In the genomic region with DNA sequence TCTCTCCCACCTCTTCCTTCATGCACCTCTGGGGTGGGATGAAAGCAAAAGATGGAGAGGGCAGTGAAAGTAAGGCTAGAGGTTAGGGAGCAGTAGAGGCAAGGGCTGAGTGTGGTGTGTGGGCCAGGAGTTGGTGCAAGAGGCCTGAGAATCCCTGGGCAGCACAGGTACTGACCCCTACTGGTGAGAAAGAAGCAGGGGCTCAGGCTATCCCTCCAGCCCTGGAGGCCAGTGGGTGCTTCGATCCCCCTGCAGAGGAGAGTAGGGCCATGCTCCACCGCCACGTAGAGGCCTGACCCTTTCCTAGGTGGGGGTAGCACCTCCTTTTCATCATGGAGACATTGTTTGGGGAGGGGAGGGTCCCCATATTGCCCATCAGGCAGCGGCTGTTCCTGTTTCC, we compare ENCODE assay signal across 8 cellular contexts. TPM values are rescaled to one million over a fixed set of nuclear protein-coding genes. Genes with fewer than 3 reads are reported as not detected.
A peak's percentile ranks its signal among the peaks of the same experiment; 100 is the strongest.
DNase-seq lines count a peak whose midpoint lies in the region; ATAC-seq and TF ChIP-seq lines count a peak whose summit lies in the region.

No MANE protein-coding gene starts in this region.

- H3K27me3 ChIP-seq in Karpas-422 (ENCODE audit: low read length) (no peaks in the 10 kb centered on the region), thyroid gland (no peaks in the 10 kb centered on the region)

- H3K4me2 ChIP-seq in Karpas-422 (ENCODE audit: low read depth, low read length, poor library complexity, severe bottlenecking): no peak overlapping the region

- intact Hi-C loops in thyroid gland (cut with DNase I): no loop called here

- no peak for TF ChIP-seq POLR2A in thyroid gland (IDR thresholded peaks at IDR 0.05)

- H3K79me2 ChIP-seq in Karpas-422 (ENCODE audit: low read length): no peaks in the 10 kb centered on the region

- peak; percentile 49 for ATAC-seq in GM19463 (IDR thresholded peaks at IDR 0.05; ENCODE audit: unreplicated experiment)
- peak; percentile 33 for ATAC-seq in esophagus mucosa
- ATAC-seq in GM18520 (IDR thresholded peaks at IDR 0.05; ENCODE audit: unreplicated experiment): no peak
- ATAC-seq in GM21825 (IDR thresholded peaks at IDR 0.05; ENCODE audit: unreplicated experiment): no peak

- H3K4me3 ChIP-seq in Karpas-422 (ENCODE audit: low read length) (no peak overlapping the region), thyroid gland (replicated peaks in 1 of 3) (no peak overlapping the region)

- no peaks in the 10 kb centered on the region for H3K9me2 ChIP-seq in Karpas-422 (replicated peaks; ENCODE audit: insufficient read depth, low read length)

- no peak overlapping the region for H3K9ac ChIP-seq in Karpas-422 (ENCODE audit: low read length)

- DNase-seq in Karpas-422 (peak; percentile 48), NCI-H510A (lab: John Stamatoyannopoulos, UW) (no peak), thyroid gland (no peak)

- no peak overlapping the region for H2AFZ ChIP-seq in Karpas-422 (ENCODE audit: low read length)

- TF ChIP-seq CTCF in C4-2B (conservative IDR thresholded peaks at IDR 0.05) (peak; percentile 68), thyroid gland (IDR thresholded peaks at IDR 0.05) (peak in 1 of 6 experiments; percentile 15)

- no peaks in the 10 kb centered on the region for H3K9me3 ChIP-seq in Karpas-422 (ENCODE audit: low read length)
- H3K9me3 ChIP-seq in thyroid gland: no peaks in the 10 kb centered on the region

- H3K4me1 ChIP-seq in Karpas-422 (ENCODE audit: low read length): no peaks in the 10 kb centered on the region
- no peaks in the 10 kb centered on the region for H3K4me1 ChIP-seq in thyroid gland

- H3K27ac ChIP-seq in C4-2B (no peak overlapping the region), Karpas-422 (ENCODE audit: low read length) (no peak overlapping the region), thyroid gland (no peak overlapping the region)

- 81 to 84% methylated on average over 4 of the region's 4 CpGs for WGBS in thyroid gland, 2 donors

- H3K36me3 ChIP-seq in Karpas-422 (ENCODE audit: insufficient read depth, low read length) (no peaks in the 10 kb centered on the region), thyroid gland (no peaks in the 10 kb centered on the region)

- no peaks in the 10 kb centered on the region for H4K20me1 ChIP-seq in Karpas-422 (ENCODE audit: insufficient read depth, low read depth, low read length)

RNA-seq across cellular contexts. Expression of a gene that starts 9.8 kb away (rescaled TPM):
- total RNA-seq in Karpas-422 (2014; rRNA removed; shearing (Covaris generic); ENCODE audit: low replicate concordance): not detected in 2 replicates
- total RNA-seq in esophagus mucosa (29.0 TPM), thyroid gland (under 1 TPM in 1 of 4 donors, not detected in 3; 0.17 TPM)

RNA-seq across cellular contexts. Expression of a gene that starts 21.2 kb away (rescaled TPM):
- not detected in 2 replicates for total RNA-seq in Karpas-422 (2014; rRNA removed; shearing (Covaris generic); ENCODE audit: low replicate concordance)
- not detected for total RNA-seq in esophagus mucosa
- not detected for total RNA-seq in thyroid gland

RNA-seq across cellular contexts. Expression of a gene that starts 30.5 kb away (rescaled TPM):
- total RNA-seq in Karpas-422 (2014; rRNA removed; shearing (Covaris generic); ENCODE audit: low replicate concordance): not detected in 2 replicates
- total RNA-seq in esophagus mucosa: 404 TPM
- total RNA-seq in thyroid gland: not detected

RNA-seq across cellular contexts. Expression of a gene that starts 37.2 kb away (rescaled TPM):
- not detected in 2 replicates for total RNA-seq in Karpas-422 (2014; rRNA removed; shearing (Covaris generic); ENCODE audit: low replicate concordance)
- total RNA-seq in esophagus mucosa (not detected), thyroid gland (not detected)

RNA-seq across cellular contexts. Expression of a gene that starts 40.7 kb away (rescaled TPM):
- total RNA-seq in Karpas-422 (2014; rRNA removed; shearing (Covaris generic); ENCODE audit: low replicate concordance): not detected in 2 replicates
- total RNA-seq in esophagus mucosa (not detected), thyroid gland (under 1 TPM in 1 of 4 donors, not detected in 3; 0.11 TPM)

Comparison
In these comparisons a context has a peak if more than half of its experiments do, and no peak if none do; other contexts are left out.
1. ATAC-seq: peak in GM19463 (single experiment) and esophagus mucosa (single experiment); none in GM18520 (single experiment) and GM21825 (single experiment).
2. RNA of a gene that starts 9.8 kb away (total RNA-seq): 29.0 TPM in esophagus mucosa (single experiment); 0.17 TPM in thyroid gland and not detected in Karpas-422; every median in the first group is over 10 times any median in the second.
3. RNA of a gene that starts 30.5 kb away (total RNA-seq): 404 TPM in esophagus mucosa (single experiment); not detected in Karpas-422 and not detected in thyroid gland; every median in the first group is over 100 times any median in the second.